28 cellular contexts compared by ENCODE assay signal in genomic region chr6:168366473-168366872, GRCh38. TPM values are rescaled to one million over a fixed set of nuclear protein-coding genes. Genes with fewer than 3 reads are reported as not detected.
DNase-seq lines count a peak whose midpoint lies in the region; ATAC-seq and TF ChIP-seq lines count a peak whose summit lies in the region.
"Had no signal": no experiment of that assay in that cellular context is flagged by ENCODE, and none has a peak within 500 bp of the region (broad histone marks: within the 10 kb centered on the region; RNA-seq: fewer than 3 reads in every experiment).

No MANE protein-coding gene starts in this region.

- peaks cover 8% of the 10 kb centered on the region for H3K36me3 Mint-ChIP-seq in endothelial cell (ENCODE audit: low read depth, unreplicated experiment)
- H3K36me3 Mint-ChIP-seq: CD14-positive monocyte; CD4-positive, alpha-beta memory T cell; CD4-positive, CD25-positive, alpha-beta regulatory T cell; CD8-positive, alpha-beta memory T cell had no signal

- H3K9me3 Mint-ChIP-seq in endothelial cell (ENCODE audit: unreplicated experiment) = peaks cover 4% of the 10 kb centered on the region

- peak overlapping the region; percentile 80 for H3K27ac Mint-ChIP-seq in endothelial cell (ENCODE audit: unreplicated experiment)
- H3K27ac Mint-ChIP-seq: CD14-positive monocyte; CD4-positive, alpha-beta memory T cell; CD4-positive, CD25-positive, alpha-beta regulatory T cell; CD8-positive, alpha-beta memory T cell had no signal

- ATAC-seq in left cardiac atrium = no peak
- ATAC-seq: GM12878 had no signal

- H3K4me1 ChIP-seq in suprapubic skin = no peaks in the 10 kb centered on the region
- H3K4me1 ChIP-seq: BE2C had no signal

- H3K4me3 Mint-ChIP-seq in endothelial cell (ENCODE audit: unreplicated experiment) = peak overlapping the region; percentile 42
- H3K4me3 Mint-ChIP-seq: CD14-positive monocyte; CD4-positive, alpha-beta memory T cell; CD4-positive, CD25-positive, alpha-beta regulatory T cell; CD8-positive, alpha-beta memory T cell had no signal

- no peaks in the 10 kb centered on the region for H3K9me3 ChIP-seq in suprapubic skin
- H3K9me3 ChIP-seq: BE2C had no signal

- no peak for TF ChIP-seq CTCF in endothelial cell (IDR thresholded peaks at IDR 0.05; ENCODE audit: unreplicated experiment)
- no peak for TF ChIP-seq CTCF in suprapubic skin (IDR thresholded peaks at IDR 0.05)

- no peak for TF ChIP-seq EP300 in suprapubic skin (IDR thresholded peaks at IDR 0.05)

- H3K27me3 Mint-ChIP-seq in endothelial cell (ENCODE audit: unreplicated experiment) = peaks cover 9% of the 10 kb centered on the region
- H3K27me3 Mint-ChIP-seq: CD4-positive, CD25-positive, alpha-beta regulatory T cell had no signal

- H3K36me3 ChIP-seq in suprapubic skin = no peaks in the 10 kb centered on the region
- H3K36me3 ChIP-seq: BE2C, BLaER1 had no signal

- intact Hi-C loops in left cardiac atrium (cut with DNase I) (no loop called here), cardiac septum (cut with DNase I) (no loop called here), posterior vena cava (cut with DNase I) (no loop called here)

- H3K27me3 ChIP-seq in suprapubic skin = peaks cover 3% of the 10 kb centered on the region
- H3K27me3 ChIP-seq: BE2C, BLaER1 had no signal

- H3K4me1 Mint-ChIP-seq in endothelial cell (ENCODE audit: unreplicated experiment) = peaks cover 29% of the 10 kb centered on the region
- H3K4me1 Mint-ChIP-seq: CD14-positive monocyte had no signal

- H3K27ac ChIP-seq in suprapubic skin = no peak overlapping the region
- H3K27ac ChIP-seq: BLaER1 had no signal

- no peak overlapping the region for H3K4me3 ChIP-seq in suprapubic skin
- H3K4me3 ChIP-seq: BLaER1, GM12878 had no signal

- no peak for TF ChIP-seq POLR2A in suprapubic skin (IDR thresholded peaks at IDR 0.05)

- DNase-seq in left cardiac atrium = peak; percentile 3
- no peak for DNase-seq in cardiac septum (ENCODE audit: low spot score)
- no peak for DNase-seq in endothelial cell (ENCODE audit: low spot score)
- DNase-seq in posterior vena cava (ENCODE audit: low spot score) = peak; percentile 22
- DNase-seq in suprapubic skin (ENCODE audit: low spot score in 2 of 2) = peak; percentile 20 to 35
- DNase-seq in activated gamma-delta T cell (lab: John Stamatoyannopoulos, UW) = no peak
- DNase-seq in stimulated activated CD4-positive, alpha-beta T cell treated with anti-CD3 and anti-CD28 coated beads, Interleukin-15, amount 100 ng/mL, for 24 hours = no peak
- no peak for DNase-seq in HT-29 (ENCODE audit: low spot score)
- DNase-seq: 8988T; ACHN; BE2C; C1 segment of cervical spinal cord; CD4-positive, alpha-beta memory T cell; CD4-positive, CD25-positive, alpha-beta regulatory T cell; CD8-positive, alpha-beta memory T cell; COR-L47; DMS 273 treated with DMSO at 0.1 percent for 48 hours; DMS153; DMS53; DMS79; DND-41; EL; GDM1 had no signal

- WGBS in suprapubic skin = 93% methylated on average over 9 of the region's 9 CpGs

RNA-seq across cellular contexts. Expression of gene DACT2, which starts 46.9 kb away (rescaled TPM):
- 1 to 10 TPM; 1.7 to 2.4 TPM for total RNA-seq in left cardiac atrium
- total RNA-seq in cardiac septum = 0.48 TPM
- 0.23 TPM for total RNA-seq in endothelial cell (ENCODE audit: unreplicated experiment)
- total RNA-seq in posterior vena cava = 1 to 10 TPM in 1 of 2 donors, under 1 TPM in 1; 0.24 to 1.7 TPM
- 10 to 100 TPM in 2 of 4 donors, 1 to 10 TPM in 2; 6.0 to 19.9 (median 10.0) TPM for total RNA-seq in suprapubic skin
- total RNA-seq in HT-29 (2014; rRNA removed; shearing (Covaris generic)) = not detected in 2 replicates
- total RNA-seq: CD4-positive, alpha-beta memory T cell; CD4-positive, CD25-positive, alpha-beta regulatory T cell; CD8-positive, alpha-beta memory T cell; Daoy; G401; GM12878 had no signal

Comparison
In these comparisons a context has a peak if more than half of its experiments do, and no peak if none do; other contexts are left out.
1. DNase-seq: peak in left cardiac atrium (single experiment), posterior vena cava (single experiment) and suprapubic skin (2 of 2); none in cardiac septum (single experiment), endothelial cell (single experiment), activated gamma-delta T cell (single experiment), stimulated activated CD4-positive, alpha-beta T cell treated with anti-CD3 and anti-CD28 coated beads, Interleukin-15, amount 100 ng/mL, for 24 hours (single experiment) and HT-29 (single experiment).